8 cellular contexts compared by ENCODE assay signal in the genomic region with DNA sequence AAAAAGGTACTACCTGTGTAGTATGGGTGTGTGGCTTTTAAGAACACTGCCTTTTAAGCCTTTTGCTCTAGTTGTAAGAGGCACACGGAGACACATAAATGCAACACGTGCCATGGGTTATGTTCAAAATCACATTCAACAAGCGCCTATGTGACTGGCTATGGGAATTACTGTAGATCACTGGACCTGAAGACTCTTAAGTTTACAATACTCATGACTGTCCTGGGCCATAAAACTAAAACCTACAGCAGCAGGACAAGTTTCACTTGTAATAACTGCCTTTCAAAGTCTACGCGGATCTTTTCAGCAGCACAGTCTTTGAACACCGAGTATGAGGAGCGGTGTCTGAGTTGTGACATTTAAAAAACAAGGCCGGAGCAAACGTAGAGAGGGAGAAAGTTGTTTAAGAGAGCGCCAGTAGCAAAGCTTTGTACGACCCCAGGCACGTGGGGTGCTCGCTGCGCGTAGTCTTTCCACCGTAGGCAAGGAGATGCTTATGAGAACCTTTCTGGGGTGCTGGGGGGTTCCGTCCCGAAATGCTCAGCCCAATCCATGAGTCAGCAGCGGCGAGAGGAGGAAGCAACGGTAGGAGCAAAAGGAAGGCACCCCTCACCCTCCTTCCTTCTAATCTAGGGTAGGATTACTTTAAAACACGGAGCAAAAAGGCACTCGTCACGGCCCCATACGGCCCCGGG. TPM values are rescaled to one million over a fixed set of nuclear protein-coding genes. Genes with fewer than 3 reads are reported as not detected.
DNase-seq lines count a peak whose midpoint lies in the region; ATAC-seq, FAIRE-seq and TF ChIP-seq lines count a peak whose summit lies in the region.

No MANE protein-coding gene starts in this region.

- peak overlapping the region; percentile 86 for H3K4me3 ChIP-seq in cardiac muscle cell
- H3K4me3 ChIP-seq in SJSA1: peak overlapping the region; percentile 84
- H3K4me3 ChIP-seq in astrocyte of the spinal cord (ENCODE audit: low read depth, low read length): peak overlapping the region; percentile 73
- H3K4me3 ChIP-seq in kidney (ENCODE audit: low read length in 2 of 2): peak overlapping the region; percentile 94

- H3K9me3 ChIP-seq in cardiac muscle cell (ENCODE audit: low read depth): no peaks in the 10 kb centered on the region
- H3K9me3 ChIP-seq in SJSA1 (replicated peaks): no peaks in the 10 kb centered on the region
- no peaks in the 10 kb centered on the region for H3K9me3 ChIP-seq in kidney (ENCODE audit: control insufficient read depth in 1 of 2, low read length in 2 of 2)

- H3K9ac ChIP-seq in kidney (ENCODE audit: low read length in 2 of 2): peak overlapping the region; percentile 81 to 91

- intact Hi-C loops in cardiac septum (cut with DNase I): loop anchor here (5.0 kb wide), 1 partner anchor 47 kb away; the partner anchor contains the start of gene PMPCB
- intact Hi-C loops in kidney (cut with DNase I): no loop called here

- no peaks in the 10 kb centered on the region for H3K27me3 ChIP-seq in cardiac muscle cell
- no peaks in the 10 kb centered on the region for H3K27me3 ChIP-seq in SJSA1 (replicated peaks)

- H3K27ac ChIP-seq in cardiac muscle cell: peak overlapping the region; percentile 76
- H3K27ac ChIP-seq in SJSA1: peak overlapping the region; percentile 71
- H3K27ac ChIP-seq in kidney (ENCODE audit: low read depth in 2 of 2, low read length in 2 of 2): peak overlapping the region; percentile 51 to 56

- H3K36me3 ChIP-seq in cardiac muscle cell (peaks cover 19% of the 10 kb centered on the region), SJSA1 (peaks cover 42% of the 10 kb centered on the region), kidney (ENCODE audit: control insufficient read depth in 1 of 2, insufficient read depth in 2 of 2, low read length in 2 of 2) (peaks cover 5 to 8% of the 10 kb centered on the region in 2 donors)

- no peak for FAIRE-seq in kidney (lab: Jason Lieb, UNC)

- peak; percentile 8 for ATAC-seq in HG02981 (IDR thresholded peaks at IDR 0.05; ENCODE audit: unreplicated experiment)

- DNase-seq in cardiac muscle cell (ENCODE audit: low read depth in 1 of 2, low spot score in 1 of 2) (peak; percentile 23), cardiac septum (ENCODE audit: low spot score) (no peak), SJSA1 (ENCODE audit: low read depth in 1 of 2, low spot score in 2 of 2) (peak in 1 of 2 experiments; percentile 42), astrocyte of the spinal cord (ENCODE audit: low read depth, low spot score) (peak; percentile 30), kidney (no peak), SHP77 (lab: John Stamatoyannopoulos, UW) (no peak)
- DNase-seq in stimulated activated CD4-positive, alpha-beta T cell treated with anti-CD3 and anti-CD28 coated beads, Interleukin-2, amount 100 ng/mL, for 4 hours (ENCODE audit: low read depth): peak; percentile 39

- H3K4me1 ChIP-seq in cardiac muscle cell (ENCODE audit: low read depth) (peaks cover 7% of the 10 kb centered on the region), SJSA1 (replicated peaks) (peaks cover 17% of the 10 kb centered on the region), kidney (ENCODE audit: control insufficient read depth in 1 of 2, insufficient read depth in 1 of 2, low read depth in 1 of 2, low read length in 2 of 2) (peaks cover 8 to 18% of the 10 kb centered on the region in 2 donors)

- TF ChIP-seq CTCF in cardiac muscle cell (IDR thresholded peaks at IDR 0.05; ENCODE audit: low read depth, low read length) (no peak), astrocyte of the spinal cord (IDR thresholded peaks at IDR 0.05; ENCODE audit: low read depth, low read length) (no peak), kidney (IDR thresholded peaks at IDR 0.05; ENCODE audit: borderline replicate concordance, extremely low read depth, insufficient read depth) (no peak)

- in situ Hi-C loops in astrocyte of the spinal cord (cut with HindIII; ENCODE audit: low sequenced_read_pairs): no loop called here

RNA-seq across cellular contexts. Expression of gene DNAJC2, which starts 0.7 kb away (rescaled TPM):
- total RNA-seq in cardiac muscle cell: 9.3 and 22.7 TPM in 2 replicates
- 36.4 and 53.0 TPM in 2 replicates for polyA plus RNA-seq in cardiac muscle cell
- total RNA-seq in cardiac septum: 17.7 TPM
- total RNA-seq in SJSA1 (2014; rRNA removed; shearing (Covaris generic)): 25.9 and 29.3 TPM in 2 replicates
- 20.9 TPM for total RNA-seq in kidney
- polyA plus RNA-seq in kidney (ENCODE audit: insufficient read depth, low read depth, low replicate concordance): 14.4 TPM

RNA-seq across cellular contexts. Expression of gene PSMC2, which starts 3.5 kb away (rescaled TPM):
- total RNA-seq in cardiac muscle cell (75.6 and 90.6 TPM in 2 replicates), cardiac septum (106 TPM), kidney (98.8 TPM)
- polyA plus RNA-seq in cardiac muscle cell (112 and 156 TPM in 2 replicates), kidney (ENCODE audit: insufficient read depth, low read depth, low replicate concordance) (115 TPM)
- total RNA-seq in SJSA1 (2014; rRNA removed; shearing (Covaris generic)): 242 and 260 TPM in 2 replicates

RNA-seq across cellular contexts. Expression of gene PMPCB, which starts 46.7 kb away (rescaled TPM):
- 67.4 and 76.4 TPM in 2 replicates for total RNA-seq in cardiac muscle cell
- 92.2 and 102 TPM in 2 replicates for polyA plus RNA-seq in cardiac muscle cell
- total RNA-seq in cardiac septum: 68.2 TPM
- total RNA-seq in SJSA1 (2014; rRNA removed; shearing (Covaris generic)): 52.0 and 66.1 TPM in 2 replicates
- total RNA-seq in kidney: 65.8 TPM
- 85.3 TPM for polyA plus RNA-seq in kidney (ENCODE audit: insufficient read depth, low read depth, low replicate concordance)

Comparison
In these comparisons a context has a peak if more than half of its experiments do, and no peak if none do; other contexts are left out.
1. DNase-seq: peak in cardiac muscle cell (2 of 2), astrocyte of the spinal cord (single experiment) and stimulated activated CD4-positive, alpha-beta T cell treated with anti-CD3 and anti-CD28 coated beads, Interleukin-2, amount 100 ng/mL, for 4 hours (single experiment); none in cardiac septum (single experiment), kidney (single experiment) and SHP77 (0 of 2).
2. Peak in every context shown above with its lines, with median percentiles within 50 percentile points of each other: H3K27ac ChIP-seq and H3K4me3 ChIP-seq.